In genomic region chr4:146095091-146095690, GRCh38 we compare ENCODE assay signal across 8 cellular contexts.
DNase-seq lines count a peak whose midpoint lies in the region; ATAC-seq and TF ChIP-seq lines count a peak whose summit lies in the region.

No MANE protein-coding gene starts in this region.

- no peaks in the 10 kb centered on the region for H3K9me2 ChIP-seq in hepatocyte (replicated peaks; ENCODE audit: insufficient read depth)

- H3K27me3 ChIP-seq in hepatocyte (no peaks in the 10 kb centered on the region), stomach (no peaks in the 10 kb centered on the region)

- no peak overlapping the region for H3K4me3 Mint-ChIP-seq in natural killer cell
- H3K4me3 Mint-ChIP-seq in natural killer cell treated with Interleukin-12 subunit alpha and Interleukin-12 subunit beta and Interleukin-15 and Interleukin-18, amount 100 ng/mL, for 72 hours, result no peak overlapping the region

- no peaks in the 10 kb centered on the region for H3K36me3 ChIP-seq in hepatocyte (replicated peaks; ENCODE audit: insufficient read depth, low read depth)
- H3K36me3 ChIP-seq in stomach, result no peaks in the 10 kb centered on the region

- H3K27me3 Mint-ChIP-seq in natural killer cell (ENCODE audit: low read depth in 2 of 2), result peaks cover 5 to 25% of the 10 kb centered on the region in 2 donors
- peaks cover 17 to 25% of the 10 kb centered on the region in 2 donors for H3K27me3 Mint-ChIP-seq in natural killer cell treated with Interleukin-12 subunit alpha and Interleukin-12 subunit beta and Interleukin-15 and Interleukin-18, amount 100 ng/mL, for 72 hours

- 58% methylated on average over 4 of the region's 4 CpGs for WGBS in hepatocyte (ENCODE audit: low lambda C conversion rate, missing lambda C conversion rate)
- 55 to 61% (median 59%) methylated on average over 4 of the region's 4 CpGs for WGBS in stomach, 5 donors

- no peak for TF ChIP-seq EP300 in stomach (IDR thresholded peaks at IDR 0.05)

- no peak overlapping the region for H2AFZ ChIP-seq in hepatocyte

- H3K4me3 ChIP-seq in LNCaP clone FGC (ENCODE audit: low read depth, low read length) (no peak overlapping the region), hepatocyte (no peak overlapping the region), stomach (no peak overlapping the region)

- TF ChIP-seq CTCF in natural killer cell (IDR thresholded peaks at IDR 0.05) (peak; percentile 54), LNCaP clone FGC (IDR thresholded peaks at IDR 0.05; ENCODE audit: control insufficient read depth, extremely low read depth, insufficient read depth) (peak; percentile 77), VCaP (conservative IDR thresholded peaks at IDR 0.05) (peak; percentile 82), hepatocyte (IDR thresholded peaks at IDR 0.05; ENCODE audit: poor library complexity) (peak; percentile 70), stomach (IDR thresholded peaks at IDR 0.05) (peak in 5 of 7 experiments; percentile 17 to 52 (median 26))

- TF ChIP-seq POLR2A in stomach (IDR thresholded peaks at IDR 0.05), result no peak

- H3K79me2 ChIP-seq in hepatocyte, result no peaks in the 10 kb centered on the region

- intact Hi-C loops in natural killer cell (cut with micrococcal nuclease) (no loop called here), stomach (cut with DNase I; ENCODE audit: low total_unique reads) (no loop called here)

- no peaks in the 10 kb centered on the region for H3K4me1 Mint-ChIP-seq in natural killer cell
- H3K4me1 Mint-ChIP-seq in natural killer cell treated with Interleukin-12 subunit alpha and Interleukin-12 subunit beta and Interleukin-15 and Interleukin-18, amount 100 ng/mL, for 72 hours (ENCODE audit: low read depth in 2 of 2), result no peaks in the 10 kb centered on the region

- H3K4me1 ChIP-seq in hepatocyte (ENCODE audit: insufficient read depth) (no peaks in the 10 kb centered on the region), stomach (no peaks in the 10 kb centered on the region)

- ATAC-seq in natural killer cell (no peak), GM21423 (IDR thresholded peaks at IDR 0.05; ENCODE audit: unreplicated experiment) (no peak), GM18517 (IDR thresholded peaks at IDR 0.05; ENCODE audit: unreplicated experiment) (no peak)
- no peak for ATAC-seq in natural killer cell treated with Interleukin-12 subunit alpha and Interleukin-12 subunit beta and Interleukin-15 and Interleukin-18, amount 100 ng/mL, for 72 hours

- H3K27ac Mint-ChIP-seq in natural killer cell, result no peak overlapping the region
- H3K27ac Mint-ChIP-seq in natural killer cell treated with Interleukin-12 subunit alpha and Interleukin-12 subunit beta and Interleukin-15 and Interleukin-18, amount 100 ng/mL, for 72 hours, result no peak overlapping the region

- H3K36me3 Mint-ChIP-seq in natural killer cell, result no peaks in the 10 kb centered on the region
- H3K36me3 Mint-ChIP-seq in natural killer cell treated with Interleukin-12 subunit alpha and Interleukin-12 subunit beta and Interleukin-15 and Interleukin-18, amount 100 ng/mL, for 72 hours, result no peaks in the 10 kb centered on the region

- H3K9me3 ChIP-seq in hepatocyte (ENCODE audit: low read depth) (no peaks in the 10 kb centered on the region), stomach (no peaks in the 10 kb centered on the region)

- peaks cover 2% of the 10 kb centered on the region in 2 donors for H3K9me3 Mint-ChIP-seq in natural killer cell
- no peaks in the 10 kb centered on the region for H3K9me3 Mint-ChIP-seq in natural killer cell treated with Interleukin-12 subunit alpha and Interleukin-12 subunit beta and Interleukin-15 and Interleukin-18, amount 100 ng/mL, for 72 hours

- H3K27ac ChIP-seq in VCaP (peak overlapping the region; percentile 48), hepatocyte (no peak overlapping the region), stomach (no peak overlapping the region)

- no peak overlapping the region for H3K4me2 ChIP-seq in hepatocyte

- no peaks in the 10 kb centered on the region for H4K20me1 ChIP-seq in hepatocyte (ENCODE audit: insufficient read depth, poor library complexity, severe bottlenecking)

- DNase-seq in natural killer cell, result no peak
- no peak for DNase-seq in natural killer cell treated with Interleukin-12 subunit alpha and Interleukin-12 subunit beta and Interleukin-15 and Interleukin-18, amount 100 ng/mL, for 72 hours (ENCODE audit: low spot score)
- DNase-seq in LNCaP clone FGC (ENCODE audit: low read depth), result peak; percentile 33
- DNase-seq in hepatocyte (ENCODE audit: low spot score), result peak; percentile 78
- DNase-seq in stomach, result no peak

Comparison
In these comparisons a context has a peak if more than half of its experiments do, and no peak if none do; other contexts are left out.
1. DNase-seq: peak in LNCaP clone FGC (single experiment) and hepatocyte (single experiment); none in natural killer cell (single experiment), natural killer cell treated with Interleukin-12 subunit alpha and Interleukin-12 subunit beta and Interleukin-15 and Interleukin-18, amount 100 ng/mL, for 72 hours (single experiment) and stomach (single experiment).
2. CTCF ChIP-seq: peak in every context shown above with its lines; median percentile 82 in VCaP; 77 in LNCaP clone FGC; 70 in hepatocyte; 54 in natural killer cell; 26 in stomach.